1 cellular context compared by ENCODE assay signal in the genomic region with DNA sequence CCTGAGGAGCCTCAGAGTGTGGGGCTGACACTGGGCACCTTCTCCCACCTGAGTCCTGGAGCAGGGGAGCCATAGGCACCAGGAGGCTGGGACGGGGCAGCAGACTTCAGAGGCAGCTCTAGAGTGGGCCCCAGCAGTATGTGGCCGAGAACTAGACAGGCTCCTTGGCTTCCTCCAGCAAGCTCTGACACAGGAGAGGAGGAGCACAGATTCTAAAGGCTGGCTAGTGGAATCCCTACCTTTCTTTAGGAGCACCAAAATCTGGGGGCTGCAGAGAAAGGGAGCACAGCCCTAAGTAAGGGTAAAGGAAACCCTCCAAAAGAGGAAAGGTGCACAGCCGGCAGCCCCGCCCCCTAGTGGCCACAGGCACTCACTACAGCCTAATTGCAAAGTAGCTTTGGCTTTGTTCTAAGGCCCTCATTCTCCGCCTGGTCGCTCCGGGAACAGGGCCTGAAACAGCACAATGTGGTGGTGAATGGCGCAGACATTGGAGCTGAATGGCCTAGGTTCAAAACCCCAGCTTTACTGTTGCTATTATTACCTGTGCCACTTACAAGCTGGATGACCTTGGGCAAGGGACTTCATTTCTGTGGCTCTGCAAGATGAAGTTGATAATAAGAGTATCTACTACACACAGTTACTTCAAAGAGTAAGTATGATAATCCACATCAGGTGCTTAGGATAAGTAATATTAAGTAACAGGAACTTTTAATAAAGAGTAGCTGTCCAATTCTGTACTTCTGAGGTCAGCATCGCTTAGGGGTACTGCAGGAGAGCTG.
TF ChIP-seq lines count a peak whose summit lies in the region.

No MANE protein-coding gene starts in this region.

TF ChIP-seq in K562, 482 proteins besides CTCF, POLR2A, EP300 and RAD21 (continued from another document):
- TF ChIP-seq HNRNPLL (IDR thresholded peaks at IDR 0.05; ENCODE audit: low read depth, low read length, poor library complexity, severe bottlenecking), result no peak
- TF ChIP-seq, protein P1, sequence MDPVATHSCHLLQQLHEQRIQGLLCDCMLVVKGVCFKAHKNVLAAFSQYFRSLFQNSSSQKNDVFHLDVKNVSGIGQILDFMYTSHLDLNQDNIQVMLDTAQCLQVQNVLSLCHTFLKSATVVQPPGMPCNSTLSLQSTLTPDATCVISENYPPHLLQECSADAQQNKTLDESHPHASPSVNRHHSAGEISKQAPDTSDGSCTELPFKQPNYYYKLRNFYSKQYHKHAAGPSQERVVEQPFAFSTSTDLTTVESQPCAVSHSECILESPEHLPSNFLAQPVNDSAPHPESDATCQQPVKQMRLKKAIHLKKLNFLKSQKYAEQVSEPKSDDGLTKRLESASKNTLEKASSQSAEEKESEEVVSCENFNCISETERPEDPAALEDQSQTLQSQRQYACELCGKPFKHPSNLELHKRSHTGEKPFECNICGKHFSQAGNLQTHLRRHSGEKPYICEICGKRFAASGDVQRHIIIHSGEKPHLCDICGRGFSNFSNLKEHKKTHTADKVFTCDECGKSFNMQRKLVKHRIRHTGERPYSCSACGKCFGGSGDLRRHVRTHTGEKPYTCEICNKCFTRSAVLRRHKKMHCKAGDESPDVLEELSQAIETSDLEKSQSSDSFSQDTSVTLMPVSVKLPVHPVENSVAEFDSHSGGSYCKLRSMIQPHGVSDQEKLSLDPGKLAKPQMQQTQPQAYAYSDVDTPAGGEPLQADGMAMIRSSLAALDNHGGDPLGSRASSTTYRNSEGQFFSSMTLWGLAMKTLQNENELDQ (CRISPR knock-in tag; IDR thresholded peaks at IDR 0.05; ENCODE audit: borderline replicate concordance), result no peak
- no peak for TF ChIP-seq GATA2 (CRISPR knock-in tag; IDR thresholded peaks at IDR 0.05)
- no peak for TF ChIP-seq GTF2E2 (tag; IDR thresholded peaks at IDR 0.05)
- TF ChIP-seq ZNF263 (CRISPR knock-in tag; IDR thresholded peaks at IDR 0.05; ENCODE audit: borderline replicate concordance), result peak; percentile 68; the same call in 1 of the 2 replicates
- TF ChIP-seq SMARCB1 (IDR thresholded peaks at IDR 0.05; ENCODE audit: insufficient read length, low read depth), result no peak
- no peak for TF ChIP-seq ZC3H4 (CRISPR knock-in tag; IDR thresholded peaks at IDR 0.05; ENCODE audit: borderline replicate concordance)
- no peak for TF ChIP-seq PCBP1 (IDR thresholded peaks at IDR 0.05; ENCODE audit: low read depth, low read length, poor library complexity, severe bottlenecking)
- TF ChIP-seq FOXA1 (IDR thresholded peaks at IDR 0.05; ENCODE audit: borderline replicate concordance), result no peak
- peak; percentile 83; the same call in 1 of the 2 replicates for TF ChIP-seq XRCC5 (IDR thresholded peaks at IDR 0.05; ENCODE audit: low read depth, low read length)
- no peak for TF ChIP-seq ERF (CRISPR knock-in tag; IDR thresholded peaks at IDR 0.05)
- no peak for TF ChIP-seq TBL1XR1 (IDR thresholded peaks at IDR 0.05; ENCODE audit: low read length in 2 of 2)
- TF ChIP-seq, protein P2, sequence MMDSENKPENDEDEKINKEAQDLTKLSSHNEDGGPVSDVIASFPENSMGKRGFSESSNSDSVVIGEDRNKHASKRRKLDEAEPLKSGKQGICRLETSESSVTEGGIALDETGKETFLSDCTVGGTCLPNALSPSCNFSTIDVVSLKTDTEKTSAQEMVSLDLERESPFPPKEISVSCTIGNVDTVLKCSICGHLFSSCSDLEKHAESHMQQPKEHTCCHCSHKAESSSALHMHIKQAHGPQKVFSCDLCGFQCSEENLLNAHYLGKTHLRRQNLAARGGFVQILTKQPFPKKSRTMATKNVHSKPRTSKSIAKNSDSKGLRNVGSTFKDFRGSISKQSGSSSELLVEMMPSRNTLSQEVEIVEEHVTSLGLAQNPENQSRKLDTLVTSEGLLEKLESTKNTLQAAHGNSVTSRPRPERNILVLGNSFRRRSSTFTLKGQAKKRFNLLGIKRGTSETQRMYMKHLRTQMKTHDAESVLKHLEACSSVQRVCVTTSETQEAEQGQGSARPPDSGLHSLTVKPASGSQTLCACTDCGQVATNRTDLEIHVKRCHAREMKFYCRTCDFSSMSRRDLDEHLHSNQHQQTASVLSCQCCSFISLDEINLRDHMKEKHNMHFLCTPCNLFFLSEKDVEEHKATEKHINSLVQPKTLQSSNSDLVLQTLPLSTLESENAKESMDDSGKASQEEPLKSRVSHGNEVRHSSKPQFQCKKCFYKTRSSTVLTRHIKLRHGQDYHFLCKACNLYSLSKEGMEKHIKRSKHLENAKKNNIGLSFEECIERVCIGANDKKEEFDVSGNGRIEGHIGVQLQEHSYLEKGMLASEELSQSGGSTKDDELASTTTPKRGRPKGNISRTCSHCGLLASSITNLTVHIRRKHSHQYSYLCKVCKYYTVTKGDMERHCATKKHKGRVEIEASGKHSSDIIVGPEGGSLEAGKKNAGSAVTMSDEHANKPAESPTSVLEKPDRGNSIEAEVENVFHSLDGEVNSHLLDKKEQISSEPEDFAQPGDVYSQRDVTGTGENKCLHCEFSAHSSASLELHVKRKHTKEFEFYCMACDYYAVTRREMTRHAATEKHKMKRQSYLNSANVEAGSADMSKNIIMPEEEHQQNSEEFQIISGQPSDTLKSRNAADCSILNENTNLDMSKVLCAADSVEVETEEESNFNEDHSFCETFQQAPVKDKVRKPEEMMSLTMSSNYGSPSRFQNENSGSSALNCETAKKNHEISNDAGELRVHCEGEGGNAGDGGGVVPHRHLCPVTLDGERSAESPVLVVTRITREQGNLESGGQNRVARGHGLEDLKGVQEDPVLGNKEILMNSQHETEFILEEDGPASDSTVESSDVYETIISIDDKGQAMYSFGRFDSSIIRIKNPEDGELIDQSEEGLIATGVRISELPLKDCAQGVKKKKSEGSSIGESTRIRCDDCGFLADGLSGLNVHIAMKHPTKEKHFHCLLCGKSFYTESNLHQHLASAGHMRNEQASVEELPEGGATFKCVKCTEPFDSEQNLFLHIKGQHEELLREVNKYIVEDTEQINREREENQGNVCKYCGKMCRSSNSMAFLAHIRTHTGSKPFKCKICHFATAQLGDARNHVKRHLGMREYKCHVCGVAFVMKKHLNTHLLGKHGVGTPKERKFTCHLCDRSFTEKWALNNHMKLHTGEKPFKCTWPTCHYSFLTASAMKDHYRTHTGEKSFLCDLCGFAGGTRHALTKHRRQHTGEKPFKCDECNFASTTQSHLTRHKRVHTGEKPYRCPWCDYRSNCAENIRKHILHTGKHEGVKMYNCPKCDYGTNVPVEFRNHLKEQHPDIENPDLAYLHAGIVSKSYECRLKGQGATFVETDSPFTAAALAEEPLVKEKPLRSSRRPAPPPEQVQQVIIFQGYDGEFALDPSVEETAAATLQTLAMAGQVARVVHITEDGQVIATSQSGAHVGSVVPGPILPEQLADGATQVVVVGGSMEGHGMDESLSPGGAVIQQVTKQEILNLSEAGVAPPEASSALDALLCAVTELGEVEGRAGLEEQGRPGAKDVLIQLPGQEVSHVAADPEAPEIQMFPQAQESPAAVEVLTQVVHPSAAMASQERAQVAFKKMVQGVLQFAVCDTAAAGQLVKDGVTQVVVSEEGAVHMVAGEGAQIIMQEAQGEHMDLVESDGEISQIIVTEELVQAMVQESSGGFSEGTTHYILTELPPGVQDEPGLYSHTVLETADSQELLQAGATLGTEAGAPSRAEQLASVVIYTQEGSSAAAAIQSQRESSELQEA (IDR thresholded peaks at IDR 0.05; ENCODE audit: low read depth), result no peak
- no peak for TF ChIP-seq MAFK (IDR thresholded peaks at IDR 0.05; ENCODE audit: low read length)
- TF ChIP-seq TEAD2 (tag; IDR thresholded peaks at IDR 0.05), result no peak
- no peak for TF ChIP-seq ZNF316 (IDR thresholded peaks at IDR 0.05)
- TF ChIP-seq ZNF224 (CRISPR knock-in tag; IDR thresholded peaks at IDR 0.05), result no peak
- TF ChIP-seq ATF1 (CRISPR knock-in tag; IDR thresholded peaks at IDR 0.05), result no peak
- no peak for TF ChIP-seq ATF1 (tag; IDR thresholded peaks at IDR 0.05)
- no peak for TF ChIP-seq LCOR (CRISPR knock-in tag; IDR thresholded peaks at IDR 0.05)
- TF ChIP-seq, protein P3, sequence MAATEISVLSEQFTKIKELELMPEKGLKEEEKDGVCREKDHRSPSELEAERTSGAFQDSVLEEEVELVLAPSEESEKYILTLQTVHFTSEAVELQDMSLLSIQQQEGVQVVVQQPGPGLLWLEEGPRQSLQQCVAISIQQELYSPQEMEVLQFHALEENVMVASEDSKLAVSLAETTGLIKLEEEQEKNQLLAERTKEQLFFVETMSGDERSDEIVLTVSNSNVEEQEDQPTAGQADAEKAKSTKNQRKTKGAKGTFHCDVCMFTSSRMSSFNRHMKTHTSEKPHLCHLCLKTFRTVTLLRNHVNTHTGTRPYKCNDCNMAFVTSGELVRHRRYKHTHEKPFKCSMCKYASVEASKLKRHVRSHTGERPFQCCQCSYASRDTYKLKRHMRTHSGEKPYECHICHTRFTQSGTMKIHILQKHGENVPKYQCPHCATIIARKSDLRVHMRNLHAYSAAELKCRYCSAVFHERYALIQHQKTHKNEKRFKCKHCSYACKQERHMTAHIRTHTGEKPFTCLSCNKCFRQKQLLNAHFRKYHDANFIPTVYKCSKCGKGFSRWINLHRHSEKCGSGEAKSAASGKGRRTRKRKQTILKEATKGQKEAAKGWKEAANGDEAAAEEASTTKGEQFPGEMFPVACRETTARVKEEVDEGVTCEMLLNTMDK (IDR thresholded peaks at IDR 0.05; ENCODE audit: borderline replicate concordance, insufficient read depth, low read depth, low read length, poor library complexity, severe bottlenecking), result peak; percentile 11
- TF ChIP-seq, protein P4, sequence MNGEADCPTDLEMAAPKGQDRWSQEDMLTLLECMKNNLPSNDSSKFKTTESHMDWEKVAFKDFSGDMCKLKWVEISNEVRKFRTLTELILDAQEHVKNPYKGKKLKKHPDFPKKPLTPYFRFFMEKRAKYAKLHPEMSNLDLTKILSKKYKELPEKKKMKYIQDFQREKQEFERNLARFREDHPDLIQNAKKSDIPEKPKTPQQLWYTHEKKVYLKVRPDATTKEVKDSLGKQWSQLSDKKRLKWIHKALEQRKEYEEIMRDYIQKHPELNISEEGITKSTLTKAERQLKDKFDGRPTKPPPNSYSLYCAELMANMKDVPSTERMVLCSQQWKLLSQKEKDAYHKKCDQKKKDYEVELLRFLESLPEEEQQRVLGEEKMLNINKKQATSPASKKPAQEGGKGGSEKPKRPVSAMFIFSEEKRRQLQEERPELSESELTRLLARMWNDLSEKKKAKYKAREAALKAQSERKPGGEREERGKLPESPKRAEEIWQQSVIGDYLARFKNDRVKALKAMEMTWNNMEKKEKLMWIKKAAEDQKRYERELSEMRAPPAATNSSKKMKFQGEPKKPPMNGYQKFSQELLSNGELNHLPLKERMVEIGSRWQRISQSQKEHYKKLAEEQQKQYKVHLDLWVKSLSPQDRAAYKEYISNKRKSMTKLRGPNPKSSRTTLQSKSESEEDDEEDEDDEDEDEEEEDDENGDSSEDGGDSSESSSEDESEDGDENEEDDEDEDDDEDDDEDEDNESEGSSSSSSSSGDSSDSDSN (IDR thresholded peaks at IDR 0.05; ENCODE audit: borderline replicate concordance in 1 of 2, low read depth in 2 of 2, low read length in 2 of 2), result no peak
- TF ChIP-seq, protein P5, sequence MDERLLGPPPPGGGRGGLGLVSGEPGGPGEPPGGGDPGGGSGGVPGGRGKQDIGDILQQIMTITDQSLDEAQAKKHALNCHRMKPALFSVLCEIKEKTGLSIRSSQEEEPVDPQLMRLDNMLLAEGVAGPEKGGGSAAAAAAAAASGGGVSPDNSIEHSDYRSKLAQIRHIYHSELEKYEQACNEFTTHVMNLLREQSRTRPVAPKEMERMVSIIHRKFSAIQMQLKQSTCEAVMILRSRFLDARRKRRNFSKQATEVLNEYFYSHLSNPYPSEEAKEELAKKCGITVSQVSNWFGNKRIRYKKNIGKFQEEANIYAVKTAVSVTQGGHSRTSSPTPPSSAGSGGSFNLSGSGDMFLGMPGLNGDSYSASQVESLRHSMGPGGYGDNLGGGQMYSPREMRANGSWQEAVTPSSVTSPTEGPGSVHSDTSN (CRISPR knock-in tag; IDR thresholded peaks at IDR 0.05; ENCODE audit: low read depth), result no peak
- TF ChIP-seq, protein P5 (tag; conservative IDR thresholded peaks at IDR 0.05; ENCODE audit: low read depth), result no peak
- 0 out of 2 replicates have a peak, but pooled peaks have one; percentile 17 for TF ChIP-seq ATF7 (IDR thresholded peaks at IDR 0.05)
- TF ChIP-seq BMI1 (IDR thresholded peaks at IDR 0.05; ENCODE audit: low read length), result no peak
- no peak for TF ChIP-seq ZNF23 (CRISPR knock-in tag; IDR thresholded peaks at IDR 0.05)
- TF ChIP-seq DACH1 (IDR thresholded peaks at IDR 0.05; ENCODE audit: partially characterized antibody), result no peak
- no peak for TF ChIP-seq POLR2AphosphoS2 (IDR thresholded peaks at IDR 0.05; ENCODE audit: low read length)
